27 cellular contexts compared by ENCODE assay signal in the genomic region with DNA sequence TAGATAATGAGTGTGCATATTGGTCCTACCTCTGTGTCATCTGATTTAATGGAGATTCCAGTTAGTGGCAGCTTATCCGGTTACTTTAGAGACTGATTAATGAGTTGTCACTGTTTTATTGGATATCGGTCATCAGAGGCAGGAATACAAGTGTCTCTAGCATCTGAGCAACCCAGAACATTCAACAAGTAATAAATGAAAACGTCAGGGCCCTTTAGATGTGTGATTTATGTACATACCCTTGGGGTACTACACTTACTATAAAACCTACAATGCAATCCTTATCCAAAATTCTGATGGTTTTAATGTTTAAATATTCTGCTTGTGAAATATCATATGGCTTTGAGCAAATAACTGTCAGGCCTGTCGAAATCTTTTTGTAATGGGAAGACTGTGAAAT.
"Had no signal": no experiment of that assay in that cellular context is flagged by ENCODE, and none has a peak within 500 bp of the region (broad histone marks: within the 10 kb centered on the region; RNA-seq: fewer than 3 reads in every experiment).

No MANE protein-coding gene starts in this region.

- DNase-seq: dermis blood vessel endothelial cell; effector memory CD4-positive, alpha-beta T cell; erythroblast; esophagus squamous epithelium; foreskin melanocyte; left lung; mesenchymal stem cell; mucosa of descending colon; naive B cell; stimulated activated CD4-positive, alpha-beta T cell treated with anti-CD3 and anti-CD28 coated beads, Interleukin-12 subunit alpha, Interleukin-12 subunit beta, amount 100 ng/mL, for 4 hours; stimulated activated CD4-positive, alpha-beta T cell treated with anti-CD3 and anti-CD28 coated beads, Interleukin-1b, Interleukin-23, amount 100 ng/mL, for 48 hours; stimulated activated CD4-positive, alpha-beta T cell treated with anti-CD3 and anti-CD28 coated beads, Interleukin-4, amount 100 ng/mL, for 1 hour; stimulated activated CD8-positive, alpha-beta memory T cell treated with anti-CD3 and anti-CD28 coated beads, Interleukin-4, amount 100 ng/mL, for 48 hours; stimulated activated naive CD4-positive, alpha-beta T cell; stimulated activated naive CD8-positive, alpha-beta T cell treated with anti-CD3 and anti-CD28 coated beads, Interleukin-15, amount 100 ng/mL, for 72 hours; thyroid gland; trophoblast cell had no signal

- H3K4me3 ChIP-seq: coronary artery, esophagus squamous epithelium, left lung, mucosa of descending colon, neural progenitor cell, right atrium auricular region, smooth muscle cell, thyroid gland, vagina had no signal

- H3K4me1 ChIP-seq: esophagus squamous epithelium, left lung, neural progenitor cell, right atrium auricular region, thyroid gland, vagina had no signal

- H3K36me3 ChIP-seq: esophagus squamous epithelium, left lung, neural progenitor cell, right atrium auricular region, thyroid gland, vagina had no signal

- H3K9me3 ChIP-seq: esophagus squamous epithelium, left lung, mucosa of descending colon, right atrium auricular region, thyroid gland, vagina had no signal

- H3K4me2 ChIP-seq: neural progenitor cell, smooth muscle cell had no signal

- H3K27me3 Mint-ChIP-seq: stimulated activated naive CD8-positive, alpha-beta T cell treated with anti-CD3 and anti-CD28 coated beads, Interleukin-15, amount 100 ng/mL, for 72 hours had no signal

- H3K4me3 Mint-ChIP-seq: mesothelial cell of epicardium; naive B cell; nephron; neural progenitor cell; stimulated activated naive CD8-positive, alpha-beta T cell treated with anti-CD3 and anti-CD28 coated beads, Interleukin-15, amount 100 ng/mL, for 72 hours had no signal

- H3K9ac ChIP-seq: neural progenitor cell, parathyroid adenoma had no signal

- H3K4me1 Mint-ChIP-seq: stimulated activated naive CD8-positive, alpha-beta T cell treated with anti-CD3 and anti-CD28 coated beads, Interleukin-15, amount 100 ng/mL, for 72 hours had no signal

- H3K27ac Mint-ChIP-seq: naive B cell; neural progenitor cell; progenitor cell of endocrine pancreas; stimulated activated naive CD8-positive, alpha-beta T cell treated with anti-CD3 and anti-CD28 coated beads, Interleukin-15, amount 100 ng/mL, for 72 hours had no signal

- ATAC-seq: left lung; mucosa of descending colon; sciatic nerve; stimulated activated naive CD8-positive, alpha-beta T cell treated with anti-CD3 and anti-CD28 coated beads, Interleukin-15, amount 100 ng/mL, for 72 hours had no signal

- H3K79me2 ChIP-seq: parathyroid adenoma had no signal

- H3K27me3 ChIP-seq: esophagus squamous epithelium, left lung, neural progenitor cell, right atrium auricular region, thyroid gland, vagina had no signal

- H3K36me3 Mint-ChIP-seq: mesothelial cell of epicardium, naive B cell, neural progenitor cell had no signal

- H2AFZ ChIP-seq: neural progenitor cell, parathyroid adenoma had no signal

- H3K9me3 Mint-ChIP-seq: mesothelial cell of epicardium; nephron; neural progenitor cell; stimulated activated naive CD8-positive, alpha-beta T cell treated with anti-CD3 and anti-CD28 coated beads, Interleukin-15, amount 100 ng/mL, for 72 hours had no signal

- H3K27ac ChIP-seq: coronary artery, esophagus squamous epithelium, left lung, neural progenitor cell, parathyroid adenoma, right atrium auricular region, thyroid gland, vagina had no signal
